ENCODE assay signal across 33 cellular contexts in the genomic region with DNA sequence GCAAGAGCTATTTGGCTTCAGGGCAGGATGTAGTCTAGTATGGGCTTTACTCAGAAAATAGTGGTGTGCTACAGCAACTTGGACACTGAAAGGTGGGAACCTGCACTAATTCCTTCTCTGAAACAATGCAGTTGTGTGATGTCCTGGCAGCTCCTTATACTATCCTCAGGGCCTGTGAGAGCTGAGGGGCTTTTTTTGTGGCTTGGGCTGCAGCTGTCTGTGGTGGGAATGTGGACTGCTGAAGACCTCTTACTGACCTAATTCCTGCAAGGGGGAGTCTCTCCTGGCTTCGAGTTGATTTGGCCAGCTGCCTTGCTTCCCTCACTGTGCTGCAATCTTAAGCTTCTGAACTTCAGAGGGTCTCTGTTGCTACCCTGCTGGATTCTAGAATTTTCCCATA. TPM values are rescaled to one million over a fixed set of nuclear protein-coding genes. Genes with fewer than 3 reads are reported as not detected.
"Had no signal": no experiment of that assay in that cellular context is flagged by ENCODE, and none has a peak within 500 bp of the region (broad histone marks: within the 10 kb centered on the region; RNA-seq: fewer than 3 reads in every experiment).

No MANE protein-coding gene starts in this region.

- H3K9me3 ChIP-seq: ascending aorta, body of pancreas had no signal

- H3K36me3 ChIP-seq: adrenal gland, ascending aorta, brain microvascular endothelial cell, breast epithelium, cardiac muscle cell had no signal

- DNase-seq: activated effector memory CD4-positive, alpha-beta T cell treated with anti-CD3 and anti-CD28 coated beads, Interleukin-2, amount 50 U/mL, for 16 hours; activated effector memory CD4-positive, alpha-beta T cell treated with Interleukin-2 at 50 U/mL for 16 hours; activated gamma-delta T cell; activated gamma-delta T cell treated with Interleukin-2 at 50 U/mL for 16 hours; activated naive CD4-positive, alpha-beta T cell; activated naive CD4-positive, alpha-beta T cell treated with anti-CD3 and anti-CD28 coated beads for 36 hours; activated naive CD4-positive, alpha-beta T cell treated with anti-CD3 and anti-CD28 coated beads, Interleukin-2, amount 10 ng/mL, durations not matched to agents 7 days and 5 days; activated naive CD4-positive, alpha-beta T cell treated with anti-CD3 and anti-CD28 coated beads, Interleukin-2, amount 50 U/mL, for 16 hours; activated naive CD4-positive, alpha-beta T cell treated with Interleukin-2 at 50 U/mL for 16 hours; activated naive CD8-positive, alpha-beta T cell treated with anti-CD3 and anti-CD28 coated beads for 36 hours; activated naive CD8-positive, alpha-beta T cell treated with anti-CD3 and anti-CD28 coated beads, Interleukin-2, amount 10 ng/mL, durations not matched to agents 7 days and 5 days; activated naive CD8-positive, alpha-beta T cell treated with anti-CD3 and anti-CD28 coated beads, Interleukin-2, amount 50 U/mL, for 24 hours; activated T-cell treated with anti-CD3 and anti-CD28 coated beads, Interleukin-2, amount 50 U/mL, for 24 hours; activated T-cell treated with anti-CD3 and anti-CD28 coated beads, Interleukin-2, amount 50 U/mL, for 4 hours; activated T-cell treated with anti-CD3 and anti-CD28 coated beads, Interleukin-2, amount 50 U/mL, for 48 hours; activated T-cell treated with anti-CD3 and anti-CD28 coated beads, Interleukin-2, amount 50 U/mL, for 72 hours; adrenal gland; amniotic stem cell; amygdala; anterior cingulate cortex; aorta; body of pancreas; brain microvascular endothelial cell; caudate nucleus; central memory CD4-positive, alpha-beta T cell; cerebellar nuclear complex had no signal

- H3K27ac ChIP-seq: adrenal gland, ascending aorta, body of pancreas, brain microvascular endothelial cell, breast epithelium, cardiac muscle cell had no signal

- H3K27me3 ChIP-seq: adrenal gland, ascending aorta, body of pancreas, brain microvascular endothelial cell, breast epithelium, cardiac muscle cell had no signal

- H3K4me1 ChIP-seq: adrenal gland, ascending aorta, body of pancreas, breast epithelium had no signal

- H3K4me3 ChIP-seq: adrenal gland, ascending aorta, body of pancreas, breast epithelium, cardiac muscle cell had no signal

RNA-seq across cellular contexts. Expression of a gene that starts 22.3 kb away (rescaled TPM):
- total RNA-seq: activated naive CD4-positive, alpha-beta T cell treated with anti-CD3 and anti-CD28 coated beads for 36 hours; activated naive CD4-positive, alpha-beta T cell treated with anti-CD3 and anti-CD28 coated beads, Interleukin-2, amount 50 U/mL, for 72 hours; activated T-cell treated with anti-CD3 and anti-CD28 coated beads, Interleukin-2, amount 50 U/mL, for 4 hours; activated T-helper 1 cell treated with anti-CD3 and anti-CD28 coated beads, Interleukin-12 subunit alpha, Interleukin-12 subunit beta, Interleukin-2, Interleukin-4 antibody, amounts not matched to agents 30 ng/mL and 10 ng/mL and 1 ng/mL, durations not matched to agents 14 hours and 24 hours and 36 hours; activated T-helper 2 cell treated with anti-CD3 and anti-CD28 coated beads, Interferon-gamma antibody, Interleukin-2, Interleukin-4, amounts not matched to agents 10 μg/mL and 5 μg/mL and 100 μg/mL, durations not matched to agents 14 hours and 24 hours and 36 hours; ascending aorta; bronchial epithelial cell had no signal
